28 cellular contexts compared by ENCODE assay signal in the genomic region with DNA sequence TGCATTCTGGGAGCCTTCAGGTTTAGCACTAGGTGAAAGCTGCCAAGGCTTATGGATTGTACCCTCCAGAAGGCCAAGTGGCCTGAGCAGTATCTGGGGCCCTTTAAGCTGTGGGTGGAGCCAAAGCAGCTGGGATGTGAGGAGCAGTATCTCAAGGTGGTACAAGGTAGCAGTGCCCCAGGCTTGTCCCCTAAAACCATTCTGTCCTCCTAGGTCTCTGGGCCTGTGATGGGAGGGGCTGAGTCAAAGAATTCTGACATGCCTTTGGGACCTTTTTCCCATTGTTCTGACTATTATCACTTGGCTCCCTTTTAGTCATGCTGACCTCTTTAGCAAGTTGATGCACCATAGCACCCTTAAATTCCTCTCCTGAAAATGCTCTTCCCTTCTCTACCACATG.
"Had no signal": no experiment of that assay in that cellular context is flagged by ENCODE, and none has a peak within 500 bp of the region (broad histone marks: within the 10 kb centered on the region; RNA-seq: fewer than 3 reads in every experiment).

No MANE protein-coding gene starts in this region.

- H3K9me3 ChIP-seq: colonic mucosa, esophagus muscularis mucosa, esophagus squamous epithelium, gastrocnemius medialis, gastroesophageal sphincter had no signal

- H3K4me1 ChIP-seq: colonic mucosa, esophagus muscularis mucosa, esophagus squamous epithelium, foreskin keratinocyte, gastrocnemius medialis, gastroesophageal sphincter, heart left ventricle, heart right ventricle had no signal

- ATAC-seq: effector memory CD8-positive, alpha-beta T cell; esophagus mucosa; foreskin keratinocyte; gastrocnemius medialis; gastroesophageal sphincter; heart left ventricle; heart right ventricle had no signal

- H3K79me2 ChIP-seq: hepatocyte had no signal

- H3K27me3 ChIP-seq: colonic mucosa, esophagus muscularis mucosa, esophagus squamous epithelium, foreskin keratinocyte, gastrocnemius medialis, gastroesophageal sphincter, heart right ventricle, hepatocyte had no signal

- H3K27ac ChIP-seq: colonic mucosa, coronary artery, dorsolateral prefrontal cortex, epithelial cell of prostate, esophagus muscularis mucosa, esophagus squamous epithelium, foreskin keratinocyte, gastrocnemius medialis, gastroesophageal sphincter, heart left ventricle, heart right ventricle, hepatocyte had no signal

- DNase-seq: colonic mucosa; cortex of kidney; dermis blood vessel endothelial cell; dorsolateral prefrontal cortex; effector CD4-positive, alpha-beta T cell; effector CD8-positive, alpha-beta T cell; effector memory CD4-positive, alpha-beta T cell; effector memory CD8-positive, alpha-beta T cell; endodermal cell; erythroblast; esophagus squamous epithelium; foreskin fibroblast; foreskin keratinocyte; foreskin melanocyte; gastrocnemius medialis; glutamatergic neuron; head of caudate nucleus; heart left ventricle; heart right ventricle had no signal

- H3K36me3 ChIP-seq: colonic mucosa, esophagus muscularis mucosa, esophagus squamous epithelium, gastrocnemius medialis, gastroesophageal sphincter, heart left ventricle, heart right ventricle had no signal

- H3K4me2 ChIP-seq: hepatocyte had no signal

- FAIRE-seq: endometrium, endothelial cell of umbilical vein, frontal cortex had no signal

- H2AFZ ChIP-seq: hepatocyte had no signal

- H3K4me3 ChIP-seq: colonic mucosa, coronary artery, dorsolateral prefrontal cortex, esophagus muscularis mucosa, esophagus squamous epithelium, gastrocnemius medialis, gastroesophageal sphincter, heart left ventricle, heart right ventricle, hepatocyte had no signal
